Comparison of ENCODE assay signal across 9 cellular contexts in genomic region chr17:41308251-41308917, GRCh38. TPM values are rescaled to one million over a fixed set of nuclear protein-coding genes. Genes with fewer than 3 reads are reported as not detected.
DNase-seq lines count a peak whose midpoint lies in the region; ATAC-seq, FAIRE-seq and TF ChIP-seq lines count a peak whose summit lies in the region.
"Had no signal": no experiment of that assay in that cellular context is flagged by ENCODE, and none has a peak within 500 bp of the region (broad histone marks: within the 10 kb centered on the region; RNA-seq: fewer than 3 reads in every experiment).

No MANE protein-coding gene starts in this region.

- H3K4me1 ChIP-seq in thymus (ENCODE audit: control insufficient read depth, insufficient read depth, low read length) = no peaks in the 10 kb centered on the region

- H3K27me3 Mint-ChIP-seq in progenitor cell of endocrine pancreas = peaks cover 36% of the 10 kb centered on the region

- H3K4me3 Mint-ChIP-seq in progenitor cell of endocrine pancreas (ENCODE audit: low read depth) = no peak overlapping the region

- H3K9me3 Mint-ChIP-seq in progenitor cell of endocrine pancreas (ENCODE audit: low read depth) = no peaks in the 10 kb centered on the region

- TF ChIP-seq CTCF in progenitor cell of endocrine pancreas (IDR thresholded peaks at IDR 0.05; ENCODE audit: unreplicated experiment) = no peak

- peak overlapping the region; percentile 91 for H3K27ac ChIP-seq in thymus (ENCODE audit: low read depth)

- H3K27ac Mint-ChIP-seq in progenitor cell of endocrine pancreas = no peak overlapping the region

- H3K36me3 Mint-ChIP-seq in progenitor cell of endocrine pancreas (ENCODE audit: insufficient read depth) = no peaks in the 10 kb centered on the region

- H3K4me3 ChIP-seq in thymus (ENCODE audit: low read length) (no peak overlapping the region), H7 (ENCODE audit: insufficient read depth, low read depth, low read length) (no peak overlapping the region)

- H3K36me3 ChIP-seq in thymus (ENCODE audit: control insufficient read depth, insufficient read depth) (no peaks in the 10 kb centered on the region), H7 (replicated peaks; ENCODE audit: control insufficient read depth, insufficient read depth, low read length) (no peaks in the 10 kb centered on the region)

- H3K27me3 ChIP-seq in thymus (ENCODE audit: control insufficient read depth, insufficient read depth) (no peaks in the 10 kb centered on the region), H7 (ENCODE audit: control insufficient read depth, insufficient read depth, low read length) (no peaks in the 10 kb centered on the region)

- ATAC-seq in GM21423 (IDR thresholded peaks at IDR 0.05; ENCODE audit: unreplicated experiment) = peak; percentile 50

- FAIRE-seq in RCC 7860 (lab: Jason Lieb, UNC) = no peak

- H3K9me3 ChIP-seq in thymus (ENCODE audit: control insufficient read depth) = peaks cover 2% of the 10 kb centered on the region

- WGBS in thymus = 6% methylated on average over 10 of the region's 10 CpGs

- H3K4me1 Mint-ChIP-seq in progenitor cell of endocrine pancreas (ENCODE audit: low read depth) = no peaks in the 10 kb centered on the region

- DNase-seq in RCC 7860 (ENCODE audit: low spot score) (peak; percentile 34), myocyte (ENCODE audit: low read depth) (peak; percentile 91), H7 (no peak), progenitor cell of endocrine pancreas (ENCODE audit: low spot score, unreplicated experiment) (no peak), NCI-H146 (lab: John Stamatoyannopoulos, UW) (no peak)
- DNase-seq in activated naive CD4-positive, alpha-beta T cell treated with anti-CD3 and anti-CD28 coated beads, Interleukin-2, amount 50 U/mL, for 16 hours = peak; percentile 51

RNA-seq across cellular contexts. Expression of gene KRTAP16-1, which starts 0.7 kb away (rescaled TPM):
- total RNA-seq in myocyte (not detected in 2 replicates), progenitor cell of endocrine pancreas (not detected in 2 replicates)
- polyA plus RNA-seq in myocyte (2012) = not detected
- 0.07 TPM for polyA plus RNA-seq in thymus
- total RNA-seq in H7 (2014; rRNA removed; shearing (Covaris generic)) = not detected in 2 replicates
- total RNA-seq: glomerular endothelial cell had no signal

RNA-seq across cellular contexts. Expression of gene KRTAP29-1, which starts 5.7 kb away (rescaled TPM):
- total RNA-seq in myocyte (not detected in 2 replicates), progenitor cell of endocrine pancreas (not detected in 2 replicates)
- polyA plus RNA-seq in myocyte (2012) = not detected
- polyA plus RNA-seq in thymus = 0.23 TPM
- total RNA-seq in H7 (2014; rRNA removed; shearing (Covaris generic)) = not detected in 2 replicates
- total RNA-seq: glomerular endothelial cell had no signal

RNA-seq across cellular contexts. Expression of gene KRTAP17-1, which starts 7.1 kb away (rescaled TPM):
- total RNA-seq in myocyte = not detected in 2 replicates
- not detected for polyA plus RNA-seq in myocyte (2012)
- polyA plus RNA-seq in thymus = 0.11 TPM
- total RNA-seq in H7 (2014; rRNA removed; shearing (Covaris generic)) = not detected in 2 replicates
- total RNA-seq in progenitor cell of endocrine pancreas = not detected in 2 replicates
- total RNA-seq: glomerular endothelial cell had no signal

RNA-seq across cellular contexts. Expression of gene KRTAP9-7, which starts 32.9 kb away (rescaled TPM):
- total RNA-seq in myocyte (not detected in 2 replicates), progenitor cell of endocrine pancreas (not detected in 2 replicates)
- not detected for polyA plus RNA-seq in myocyte (2012)
- not detected for polyA plus RNA-seq in thymus
- total RNA-seq in H7 (2014; rRNA removed; shearing (Covaris generic)) = not detected in 2 replicates
- total RNA-seq: glomerular endothelial cell had no signal

RNA-seq across cellular contexts. Expression of gene KRT33A, which starts 42.2 kb away (rescaled TPM):
- not detected in 2 replicates for total RNA-seq in myocyte
- not detected for polyA plus RNA-seq in myocyte (2012)
- 1.4 TPM for polyA plus RNA-seq in thymus
- total RNA-seq in H7 (2014; rRNA removed; shearing (Covaris generic)) = not detected in 2 replicates
- not detected in 2 replicates for total RNA-seq in progenitor cell of endocrine pancreas
- total RNA-seq: glomerular endothelial cell had no signal

Comparison
In these comparisons a context has a peak if more than half of its experiments do, and no peak if none do; other contexts are left out.
1. DNase-seq: peak in RCC 7860 (single experiment), activated naive CD4-positive, alpha-beta T cell treated with anti-CD3 and anti-CD28 coated beads, Interleukin-2, amount 50 U/mL, for 16 hours (single experiment) and myocyte (single experiment); none in H7 (single experiment), progenitor cell of endocrine pancreas (single experiment) and NCI-H146 (single experiment).